In the genomic region with DNA sequence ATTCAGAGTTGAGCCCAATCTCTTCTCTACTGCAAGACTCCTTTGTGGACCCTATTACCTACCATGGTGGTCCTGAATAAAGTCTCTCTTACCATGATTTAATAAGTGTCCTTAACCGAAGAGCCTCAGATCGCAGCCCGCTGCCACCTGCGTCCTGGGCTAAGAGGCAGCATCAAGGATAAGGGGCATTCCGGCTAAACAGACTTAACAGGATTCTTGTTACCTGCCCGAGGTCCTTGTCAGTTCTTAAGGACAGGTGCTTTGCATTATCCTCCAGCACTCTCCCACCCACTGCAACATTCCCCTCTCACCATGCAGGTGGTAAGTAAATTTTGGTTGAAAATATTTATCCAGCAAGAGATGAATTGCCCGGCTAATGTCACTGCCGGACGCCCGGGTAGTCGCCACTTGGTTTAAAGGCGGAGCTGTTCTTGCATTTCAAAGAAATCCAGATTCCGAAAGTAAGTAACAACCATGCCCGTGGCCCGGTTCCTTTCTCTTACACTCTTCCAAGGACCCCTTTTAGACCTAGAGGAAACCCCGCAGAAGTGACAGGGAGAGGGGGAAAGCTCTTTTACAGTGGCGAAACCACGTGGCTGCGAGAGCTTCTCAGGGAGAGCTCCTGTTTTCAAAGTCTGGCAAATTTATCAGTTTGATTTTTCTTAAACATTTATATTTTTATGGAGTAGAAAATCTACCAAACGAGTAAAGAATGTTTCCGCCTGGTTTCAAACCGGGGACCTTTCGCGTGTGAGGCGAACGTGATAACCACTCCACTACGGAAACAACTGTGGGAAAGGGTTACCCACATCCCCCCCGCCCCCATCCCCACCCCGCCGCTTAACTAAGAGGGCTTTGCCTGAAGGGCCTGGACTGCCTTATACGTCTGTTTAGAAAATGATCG, we compare ENCODE assay signal across 1 cellular context.
TF ChIP-seq lines count a peak whose summit lies in the region.

No MANE protein-coding gene starts in this region.

TF ChIP-seq in IMR-90, 13 proteins besides CTCF, POLR2A, EP300 and RAD21 (continued from another document):
- TF ChIP-seq, protein P1, sequence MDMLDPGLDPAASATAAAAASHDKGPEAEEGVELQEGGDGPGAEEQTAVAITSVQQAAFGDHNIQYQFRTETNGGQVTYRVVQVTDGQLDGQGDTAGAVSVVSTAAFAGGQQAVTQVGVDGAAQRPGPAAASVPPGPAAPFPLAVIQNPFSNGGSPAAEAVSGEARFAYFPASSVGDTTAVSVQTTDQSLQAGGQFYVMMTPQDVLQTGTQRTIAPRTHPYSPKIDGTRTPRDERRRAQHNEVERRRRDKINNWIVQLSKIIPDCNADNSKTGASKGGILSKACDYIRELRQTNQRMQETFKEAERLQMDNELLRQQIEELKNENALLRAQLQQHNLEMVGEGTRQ (IDR thresholded peaks at IDR 0.05; ENCODE audit: low read depth, low read length): 0 out of 2 replicates have a peak, but pooled peaks have one; percentile 32
- TF ChIP-seq MAFK (IDR thresholded peaks at IDR 0.05; ENCODE audit: low read depth, low read length) (no peak), CEBPB (IDR thresholded peaks at IDR 0.05; ENCODE audit: low read depth, low read length) (no peak), FOS (IDR thresholded peaks at IDR 0.05; ENCODE audit: low read depth, low read length) (no peak), MXI1 (IDR thresholded peaks at IDR 0.05; ENCODE audit: borderline replicate concordance, low read depth, low read length) (no peak), MAZ (IDR thresholded peaks at IDR 0.05; ENCODE audit: borderline replicate concordance, low read depth, low read length) (no peak)
